Comparison of ENCODE assay signal across 33 cellular contexts in genomic region chr21:40242586-40242985, GRCh38.
"Had no signal": no experiment of that assay in that cellular context is flagged by ENCODE, and none has a peak within 500 bp of the region (broad histone marks: within the 10 kb centered on the region; RNA-seq: fewer than 3 reads in every experiment).

No MANE protein-coding gene starts in this region.

- H3K27ac Mint-ChIP-seq: activated CD4-positive, alpha-beta T cell treated with anti-CD3 and anti-CD28 coated beads, Interleukin-2, amount 10 ng/mL, durations not matched to agents 24 days and 14 days; activated CD8-positive, alpha-beta T cell treated with anti-CD3 and anti-CD28 coated beads for 36 hours; activated naive CD4-positive, alpha-beta T cell treated with anti-CD3 and anti-CD28 coated beads, Interleukin-2, amount 50 U/mL, for 24 hours; activated naive CD8-positive, alpha-beta T cell treated with anti-CD3 and anti-CD28 coated beads, Interleukin-2, amount 10 ng/mL, durations not matched to agents 7 days and 5 days; activated T-cell treated with anti-CD3 and anti-CD28 coated beads, Interleukin-2, amount 50 U/mL, for 72 hours; activated T-helper 17 cell treated with anti-CD3 and anti-CD28 coated beads, Interleukin-2, amount 50 U/mL, for 72 hours had no signal

- ATAC-seq: activated CD8-positive, alpha-beta T cell treated with anti-CD3 and anti-CD28 coated beads for 36 hours; activated T-cell treated with anti-CD3 and anti-CD28 coated beads, Interleukin-2, amount 50 U/mL, for 72 hours; activated T-helper 17 cell treated with anti-CD3 and anti-CD28 coated beads, Interleukin-2, amount 50 U/mL, for 72 hours; Panc1 had no signal

- DNase-seq: activated CD4-positive, alpha-beta T cell treated with anti-CD3 and anti-CD28 coated beads, Interleukin-2, amount 10 ng/mL, durations not matched to agents 24 days and 14 days; activated CD4-positive, alpha-beta T cell treated with anti-CD3 and anti-CD28 coated beads, Interleukin-2, amount 50 U/mL, for 4 hours; activated CD4-positive, CD25-positive, alpha-beta regulatory T cell; activated CD8-positive, alpha-beta T cell treated with anti-CD3 and anti-CD28 coated beads for 36 hours; activated gamma-delta T cell; activated naive CD4-positive, alpha-beta T cell treated with Interleukin-2 at 50 U/mL for 16 hours; activated naive CD8-positive, alpha-beta T cell treated with anti-CD3 and anti-CD28 coated beads, Interleukin-2, amount 10 ng/mL, durations not matched to agents 7 days and 5 days; activated T-cell treated with anti-CD3 and anti-CD28 coated beads, Interleukin-2, amount 50 U/mL, for 1 hour; activated T-cell treated with anti-CD3 and anti-CD28 coated beads, Interleukin-2, amount 50 U/mL, for 72 hours; Kasumi-1; MG63; MV-4-11; NCI-H1092; NCI-H1436 treated with DMSO at 0.1 percent for 48 hours; NCI-H1694 treated with DMSO at 0.1 percent for 48 hours; NCI-H2029; NCI-H2107; NCI-H226; NCI-H446 treated with DMSO at 0.1 percent for 48 hours; NCI-H524; NCI-H69; NCI-H82; SHP77; SJCRH30; T1000; WERI-Rb-1 had no signal

- H3K9me3 Mint-ChIP-seq: activated naive CD4-positive, alpha-beta T cell treated with anti-CD3 and anti-CD28 coated beads, Interleukin-2, amount 50 U/mL, for 24 hours had no signal

- H3K9me3 ChIP-seq: ascending aorta, MG63, SJCRH30 had no signal

- H3K4me3 ChIP-seq: ascending aorta, cardiac muscle cell, MG63, SJCRH30, SK-N-MC had no signal

- H3K27ac ChIP-seq: ascending aorta, cardiac muscle cell, SJCRH30, SK-N-MC, WERI-Rb-1 had no signal

- H3K36me3 Mint-ChIP-seq: activated naive CD4-positive, alpha-beta T cell treated with anti-CD3 and anti-CD28 coated beads, Interleukin-2, amount 50 U/mL, for 24 hours; activated naive CD8-positive, alpha-beta T cell treated with anti-CD3 and anti-CD28 coated beads, Interleukin-2, amount 10 ng/mL, durations not matched to agents 7 days and 5 days had no signal

- H3K4me1 Mint-ChIP-seq: activated CD4-positive, alpha-beta T cell treated with anti-CD3 and anti-CD28 coated beads, Interleukin-2, amount 10 ng/mL, durations not matched to agents 24 days and 14 days; activated naive CD4-positive, alpha-beta T cell treated with anti-CD3 and anti-CD28 coated beads, Interleukin-2, amount 50 U/mL, for 24 hours; activated naive CD8-positive, alpha-beta T cell treated with anti-CD3 and anti-CD28 coated beads, Interleukin-2, amount 10 ng/mL, durations not matched to agents 7 days and 5 days; activated T-helper 17 cell treated with anti-CD3 and anti-CD28 coated beads, Interleukin-2, amount 50 U/mL, for 72 hours; central memory CD8-positive, alpha-beta T cell had no signal

- H3K36me3 ChIP-seq: ascending aorta, cardiac muscle cell, MG63, SJCRH30, WERI-Rb-1 had no signal

- H3K27me3 ChIP-seq: ascending aorta, cardiac muscle cell, MG63, SJCRH30 had no signal

- H3K4me1 ChIP-seq: ascending aorta, SJCRH30 had no signal

- H3K4me3 Mint-ChIP-seq: activated CD4-positive, alpha-beta T cell treated with anti-CD3 and anti-CD28 coated beads, Interleukin-2, amount 10 ng/mL, durations not matched to agents 24 days and 14 days; activated CD8-positive, alpha-beta T cell treated with anti-CD3 and anti-CD28 coated beads for 36 hours; activated naive CD4-positive, alpha-beta T cell treated with anti-CD3 and anti-CD28 coated beads, Interleukin-2, amount 50 U/mL, for 24 hours; activated naive CD8-positive, alpha-beta T cell treated with anti-CD3 and anti-CD28 coated beads, Interleukin-2, amount 10 ng/mL, durations not matched to agents 7 days and 5 days; activated T-cell treated with anti-CD3 and anti-CD28 coated beads, Interleukin-2, amount 50 U/mL, for 72 hours; activated T-helper 17 cell treated with anti-CD3 and anti-CD28 coated beads, Interleukin-2, amount 50 U/mL, for 72 hours; central memory CD8-positive, alpha-beta T cell had no signal

- H3K27me3 Mint-ChIP-seq: activated CD4-positive, alpha-beta T cell treated with anti-CD3 and anti-CD28 coated beads, Interleukin-2, amount 10 ng/mL, durations not matched to agents 24 days and 14 days; activated CD8-positive, alpha-beta T cell treated with anti-CD3 and anti-CD28 coated beads for 36 hours; activated naive CD4-positive, alpha-beta T cell treated with anti-CD3 and anti-CD28 coated beads, Interleukin-2, amount 50 U/mL, for 24 hours; activated naive CD8-positive, alpha-beta T cell treated with anti-CD3 and anti-CD28 coated beads, Interleukin-2, amount 10 ng/mL, durations not matched to agents 7 days and 5 days; activated T-helper 17 cell treated with anti-CD3 and anti-CD28 coated beads, Interleukin-2, amount 50 U/mL, for 72 hours; central memory CD8-positive, alpha-beta T cell had no signal
